1 cellular context compared by ENCODE assay signal in genomic region chr2:101788995-101789970, GRCh38.
TF ChIP-seq lines count a peak whose summit lies in the region.

No MANE protein-coding gene starts in this region.

TF ChIP-seq in HepG2, 621 proteins besides CTCF, POLR2A, EP300 and RAD21 (continued from another document and continues in another):
- no peak for TF ChIP-seq ZNF609 (CRISPR knock-in tag; IDR thresholded peaks at IDR 0.05; ENCODE audit: borderline replicate concordance)
- no peak for TF ChIP-seq NRL (CRISPR knock-in tag; IDR thresholded peaks at IDR 0.05; ENCODE audit: borderline replicate concordance)
- no peak for TF ChIP-seq ZNF33A (CRISPR knock-in tag; IDR thresholded peaks at IDR 0.05; ENCODE audit: borderline replicate concordance)
- TF ChIP-seq MLXIP (CRISPR knock-in tag; IDR thresholded peaks at IDR 0.05; ENCODE audit: borderline replicate concordance): no peak
- no peak for TF ChIP-seq FOXM1 (CRISPR knock-in tag; IDR thresholded peaks at IDR 0.05)
- TF ChIP-seq FOXK1 (CRISPR knock-in tag; IDR thresholded peaks at IDR 0.05; ENCODE audit: borderline replicate concordance, low read depth): 0 out of 2 replicates have a peak, but pooled peaks have one; percentile 28
- TF ChIP-seq PCBP2 (optimal IDR thresholded peaks at IDR 0.05; ENCODE audit: low read depth, low read length, poor library complexity, severe bottlenecking): no peak
- no peak for TF ChIP-seq CEBPZ (IDR thresholded peaks at IDR 0.05; ENCODE audit: low read length)
- TF ChIP-seq ZNF34 (CRISPR knock-in tag; IDR thresholded peaks at IDR 0.05; ENCODE audit: borderline replicate concordance): no peak
- no peak for TF ChIP-seq MNT (IDR thresholded peaks at IDR 0.05)
- peak; percentile 66 for TF ChIP-seq RFX1 (IDR thresholded peaks at IDR 0.05)
- TF ChIP-seq ZNF639 (CRISPR knock-in tag; conservative IDR thresholded peaks at IDR 0.05): no peak
- no peak for TF ChIP-seq BRCA1 (CRISPR knock-in tag; IDR thresholded peaks at IDR 0.05)
- 0 out of 2 replicates have a peak, but pooled peaks have one; percentile 10 for TF ChIP-seq GATAD2A (CRISPR knock-in tag; IDR thresholded peaks at IDR 0.05)
- no peak for TF ChIP-seq HIVEP1 (CRISPR knock-in tag; IDR thresholded peaks at IDR 0.05)
- no peak for TF ChIP-seq ZNF367 (CRISPR knock-in tag; IDR thresholded peaks at IDR 0.05; ENCODE audit: borderline replicate concordance)
- no peak for TF ChIP-seq ZBTB39 (CRISPR knock-in tag; IDR thresholded peaks at IDR 0.05)
- no peak for TF ChIP-seq MBNL3 (CRISPR knock-in tag; conservative IDR thresholded peaks at IDR 0.05)
- TF ChIP-seq RFXAP (CRISPR knock-in tag; IDR thresholded peaks at IDR 0.05; ENCODE audit: borderline replicate concordance): no peak
- TF ChIP-seq ZNF20 (CRISPR knock-in tag; IDR thresholded peaks at IDR 0.05): no peak
- TF ChIP-seq ZBED4 (CRISPR knock-in tag; IDR thresholded peaks at IDR 0.05; ENCODE audit: borderline replicate concordance): no peak
- no peak for TF ChIP-seq ZFP36L1 (CRISPR knock-in tag; IDR thresholded peaks at IDR 0.05)
- TF ChIP-seq CHD4 (IDR thresholded peaks at IDR 0.05; ENCODE audit: borderline replicate concordance, low read length): peak; percentile 43; the same call in 1 of the 2 replicates
- no peak for TF ChIP-seq MAFK (conservative IDR thresholded peaks at IDR 0.05 in 1 of 2, IDR thresholded peaks at IDR 0.05 in 1 of 2; ENCODE audit: low read length in 2 of 2)
- TF ChIP-seq SIX4 (CRISPR knock-in tag; IDR thresholded peaks at IDR 0.05): no peak
- TF ChIP-seq SAP130 (CRISPR knock-in tag; IDR thresholded peaks at IDR 0.05; ENCODE audit: low read depth): peak; percentile 39
- TF ChIP-seq REXO4 (CRISPR knock-in tag; IDR thresholded peaks at IDR 0.05; ENCODE audit: borderline replicate concordance): no peak
- no peak for TF ChIP-seq FOXA3 (CRISPR knock-in tag; IDR thresholded peaks at IDR 0.05)
